In the genomic region with DNA sequence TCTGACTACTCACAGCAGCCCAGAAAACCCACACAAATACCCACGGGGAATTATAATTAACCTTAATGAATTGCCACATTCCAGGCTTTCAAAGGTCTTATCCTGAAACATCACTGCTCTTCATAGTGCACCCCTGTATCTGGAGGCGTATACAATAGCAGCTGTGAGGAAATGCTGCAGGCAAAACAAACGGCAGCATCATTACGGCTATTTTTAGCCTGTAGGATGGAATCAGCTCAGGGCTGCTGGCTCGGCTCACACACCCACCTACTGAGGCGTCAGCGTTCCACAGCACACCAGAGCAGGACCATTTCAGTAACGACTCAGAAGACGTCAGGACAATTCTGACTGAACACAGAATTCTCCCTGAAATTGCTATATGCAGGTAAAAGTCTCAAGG, we compare ENCODE assay signal across 15 cellular contexts.
DNase-seq lines count a peak whose midpoint lies in the region; ATAC-seq and TF ChIP-seq lines count a peak whose summit lies in the region.
"Had no signal": no experiment of that assay in that cellular context is flagged by ENCODE, and none has a peak within 500 bp of the region (broad histone marks: within the 10 kb centered on the region; RNA-seq: fewer than 3 reads in every experiment).

No MANE protein-coding gene starts in this region.

- H3K36me3 ChIP-seq in BLaER1 treated with 17β-estradiol and CSF1 and Interleukin-3, amounts not matched to agents 10 nM and 100 nM: no peaks in the 10 kb centered on the region
- no peaks in the 10 kb centered on the region for H3K36me3 ChIP-seq in trophoblast cell (ENCODE audit: control insufficient read depth in 1 of 2, insufficient read depth in 2 of 2, low read length in 2 of 2)

- no peaks in the 10 kb centered on the region for H3K4me1 Mint-ChIP-seq in endothelial cell (ENCODE audit: unreplicated experiment)

- no peak overlapping the region; a peak in 1 of 20 replicates for H3K4me3 ChIP-seq in BLaER1 treated with 17β-estradiol and CSF1 and Interleukin-3, amounts not matched to agents 10 nM and 100 nM
- no peak overlapping the region for H3K4me3 ChIP-seq in fibroblast of mammary gland (ENCODE audit: control insufficient read depth, low read depth, low read length)
- H3K4me3 ChIP-seq in trophoblast cell (ENCODE audit: low read depth, low read length): no peak overlapping the region
- H3K4me3 ChIP-seq: mucosa of descending colon had no signal

- H3K14ac ChIP-seq in trophoblast cell (ENCODE audit: low read length): no peak overlapping the region

- H3K9ac ChIP-seq in BLaER1 treated with 17β-estradiol and CSF1 and Interleukin-3, amounts not matched to agents 10 nM and 100 nM: peak overlapping the region in 3 of 11 experiments; percentile 18 to 33 (median 21); a peak in 1 of 22 replicates
- no peak overlapping the region for H3K9ac ChIP-seq in trophoblast cell (ENCODE audit: low read length)

- H3K4ac ChIP-seq in trophoblast cell (ENCODE audit: low read depth, low read length): no peak overlapping the region

- WGBS in trophoblast cell (ENCODE audit: extremely low coverage, insufficient coverage, insufficient read length): no CpG with 5 or more reads among the region's 9 CpGs

- peaks cover 8 to 31% (median 21%) of the 10 kb centered on the region in 10 experiments; a peak in 19 of 20 replicates for H3K4me1 ChIP-seq in BLaER1 treated with 17β-estradiol and CSF1 and Interleukin-3, amounts not matched to agents 10 nM and 100 nM
- H3K4me1 ChIP-seq in trophoblast cell (ENCODE audit: control insufficient read depth in 1 of 2, insufficient read depth in 2 of 2, low read length in 2 of 2): no peaks in the 10 kb centered on the region

- H3K27me3 Mint-ChIP-seq in endothelial cell (ENCODE audit: unreplicated experiment): no peaks in the 10 kb centered on the region

- H3K79me1 ChIP-seq in trophoblast cell (ENCODE audit: low read length): no peaks in the 10 kb centered on the region

- no peaks in the 10 kb centered on the region for H4K20me1 ChIP-seq in BLaER1 treated with 17β-estradiol and CSF1 and Interleukin-3, amounts not matched to agents 10 nM and 100 nM

- H3K36me3 Mint-ChIP-seq in endothelial cell (ENCODE audit: low read depth, unreplicated experiment): no peaks in the 10 kb centered on the region

- H3K18ac ChIP-seq in trophoblast cell (ENCODE audit: low read length): no peak overlapping the region

- no peak for TF ChIP-seq CTCF in fibroblast of mammary gland (conservative IDR thresholded peaks at IDR 0.05; ENCODE audit: control insufficient read depth, insufficient read depth, low read depth, low read length)
- TF ChIP-seq CTCF in endothelial cell (IDR thresholded peaks at IDR 0.05; ENCODE audit: unreplicated experiment): no peak

- no peak overlapping the region for H2AK5ac ChIP-seq in trophoblast cell (ENCODE audit: low read length)

- H3K4me3 Mint-ChIP-seq in endothelial cell (ENCODE audit: unreplicated experiment): no peak overlapping the region

- no peak for ATAC-seq in GM18858 (IDR thresholded peaks at IDR 0.05; ENCODE audit: unreplicated experiment)
- ATAC-seq: mucosa of descending colon, Panc1 had no signal

- H3K23ac ChIP-seq in trophoblast cell (ENCODE audit: low read length): no peak overlapping the region

- no peak overlapping the region for H2BK12ac ChIP-seq in trophoblast cell (ENCODE audit: low read length)

- 0 out of 22 replicates have a peak, but pooled peaks cover 0 to 4% (median 0%) of the 10 kb centered on the region in 11 experiments for H3K9me3 ChIP-seq in BLaER1 treated with 17β-estradiol and CSF1 and Interleukin-3, amounts not matched to agents 10 nM and 100 nM (replicated peaks in 1 of 11)
- H3K9me3 ChIP-seq in trophoblast cell (ENCODE audit: insufficient read depth, low read depth, low read length): no peaks in the 10 kb centered on the region
- H3K9me3 ChIP-seq: mucosa of descending colon had no signal

- H4K8ac ChIP-seq in trophoblast cell (ENCODE audit: low read depth, low read length): no peak overlapping the region

- H4K12ac ChIP-seq in trophoblast cell (ENCODE audit: low read depth, low read length): no peak overlapping the region

- no peak overlapping the region for H4K91ac ChIP-seq in trophoblast cell (ENCODE audit: low read depth, low read length)

- no peaks in the 10 kb centered on the region for H3K9me3 Mint-ChIP-seq in endothelial cell (ENCODE audit: unreplicated experiment)

- peak overlapping the region; percentile 45 to 80 (median 67) for H3K4me2 ChIP-seq in BLaER1 treated with 17β-estradiol and CSF1 and Interleukin-3, amounts not matched to agents 10 nM and 100 nM
- no peak overlapping the region for H3K4me2 ChIP-seq in trophoblast cell (ENCODE audit: low read length)

- DNase-seq in fibroblast of mammary gland (ENCODE audit: low read depth): peak; percentile 36
- no peak for DNase-seq in trophoblast cell
- DNase-seq in DMS 273 (lab: John Stamatoyannopoulos, UW; ENCODE audit: unreplicated experiment): no peak
- DNase-seq in NCI-H510A (lab: John Stamatoyannopoulos, UW): no peak
- DNase-seq in endothelial cell (ENCODE audit: low spot score): no peak
- DNase-seq: activated naive CD4-positive, alpha-beta T cell treated with Interleukin-2 at 50 U/mL for 16 hours; KBM-7; mucosa of descending colon; NCI-H2029; stimulated activated CD4-positive, alpha-beta T cell treated with anti-CD3 and anti-CD28 coated beads, Interleukin-4, amount 100 ng/mL, for 4 hours; stimulated activated naive CD4-positive, alpha-beta T cell treated with Interleukin-2 at 50 U/mL for 16 hours had no signal

- H2BK5ac ChIP-seq in trophoblast cell (ENCODE audit: low read depth, low read length, poor library complexity): no peak overlapping the region

- H3K27ac ChIP-seq in BLaER1 treated with 17β-estradiol and CSF1 and Interleukin-3, amounts not matched to agents 10 nM and 100 nM: peak overlapping the region in 4 of 11 experiments; percentile 55 to 60 (median 56); a peak in 8 of 22 replicates
- peak overlapping the region; percentile 25 for H3K27ac ChIP-seq in trophoblast cell (ENCODE audit: low read depth, low read length)

- H3K79me2 ChIP-seq in trophoblast cell (ENCODE audit: control insufficient read depth, insufficient read depth, low read length, poor library complexity): no peaks in the 10 kb centered on the region

- no peak overlapping the region for H2AFZ ChIP-seq in trophoblast cell (ENCODE audit: insufficient read depth, low read length, poor library complexity)

- H2BK120ac ChIP-seq in trophoblast cell (ENCODE audit: insufficient read depth, low read length, poor library complexity): no peak overlapping the region

- H3K27ac Mint-ChIP-seq in endothelial cell (ENCODE audit: unreplicated experiment): no peak overlapping the region

- H3K27me3 ChIP-seq in BLaER1 treated with 17β-estradiol and CSF1 and Interleukin-3, amounts not matched to agents 10 nM and 100 nM: no peaks in the 10 kb centered on the region
- H3K27me3 ChIP-seq in trophoblast cell (ENCODE audit: insufficient read depth, low read length): no peaks in the 10 kb centered on the region

TF ChIP-seq in PFSK-1, 5 proteins besides CTCF, POLR2A, EP300 and RAD21:
- TF ChIP-seq POLR2AphosphoS5 (IDR thresholded peaks at IDR 0.05; ENCODE audit: low read depth, low read length) (no peak), TAF1 (IDR thresholded peaks at IDR 0.05; ENCODE audit: borderline replicate concordance, insufficient read depth, low read length) (no peak), FOXP2 (optimal IDR thresholded peaks at IDR 0.05; ENCODE audit: borderline replicate concordance, extremely low read depth, extremely low read length, insufficient read depth) (peak; percentile 49)
